In genomic region chr2:191217580-191217979, GRCh38 we compare ENCODE assay signal across 10 cellular contexts. TPM values are rescaled to one million over a fixed set of nuclear protein-coding genes. Genes with fewer than 3 reads are reported as not detected.
DNase-seq lines count a peak whose midpoint lies in the region; ATAC-seq, FAIRE-seq and TF ChIP-seq lines count a peak whose summit lies in the region.
"Had no signal": no experiment of that assay in that cellular context is flagged by ENCODE, and none has a peak within 500 bp of the region (broad histone marks: within the 10 kb centered on the region; RNA-seq: fewer than 3 reads in every experiment).

No MANE protein-coding gene starts in this region.

- TF ChIP-seq CTCF in fibroblast of villous mesenchyme (IDR thresholded peaks at IDR 0.05; ENCODE audit: insufficient read depth, low read depth, low read length) = no peak

- H3K27ac Mint-ChIP-seq in effector memory CD8-positive, alpha-beta T cell = no peak overlapping the region
- H3K27ac Mint-ChIP-seq: activated CD4-positive, alpha-beta T cell treated with anti-CD3 and anti-CD28 coated beads, Interleukin-2, amount 10 ng/mL, durations not matched to agents 24 days and 14 days had no signal

- no peaks in the 10 kb centered on the region for H3K9me3 Mint-ChIP-seq in effector memory CD8-positive, alpha-beta T cell

- no peak for FAIRE-seq in urothelium cell line (lab: Jason Lieb, UNC)

- intact Hi-C loops in left ventricle myocardium superior (cut with micrococcal nuclease) = loop anchor here (10.0 kb wide), 1 partner anchor 53 kb away; no protein-coding TSS in a partner anchor
- intact Hi-C loops in Right ventricle myocardium inferior (cut with DNase I) = loop anchor here (10.0 kb wide), 1 partner anchor 53 kb away; no protein-coding TSS in a partner anchor

- ATAC-seq in left ventricle myocardium superior (peak; percentile 28), Right ventricle myocardium inferior (no peak), HG03108 (IDR thresholded peaks at IDR 0.05; ENCODE audit: unreplicated experiment) (no peak)
- ATAC-seq in effector memory CD8-positive, alpha-beta T cell (replicated peaks) = no peak

- no peaks in the 10 kb centered on the region for H3K36me3 Mint-ChIP-seq in effector memory CD8-positive, alpha-beta T cell (ENCODE audit: insufficient read depth)

- H3K4me3 Mint-ChIP-seq in effector memory CD8-positive, alpha-beta T cell = no peak overlapping the region
- H3K4me3 Mint-ChIP-seq: activated CD4-positive, alpha-beta T cell treated with anti-CD3 and anti-CD28 coated beads, Interleukin-2, amount 10 ng/mL, durations not matched to agents 24 days and 14 days had no signal

- peaks cover 1 to 4% of the 10 kb centered on the region in 2 donors for H3K4me1 Mint-ChIP-seq in effector memory CD8-positive, alpha-beta T cell (ENCODE audit: low read depth in 2 of 2)

- H3K27me3 Mint-ChIP-seq in effector memory CD8-positive, alpha-beta T cell = peaks cover 5 to 7% of the 10 kb centered on the region in 2 donors
- H3K27me3 Mint-ChIP-seq: activated CD4-positive, alpha-beta T cell treated with anti-CD3 and anti-CD28 coated beads, Interleukin-2, amount 10 ng/mL, durations not matched to agents 24 days and 14 days had no signal

- no peak for DNase-seq in left ventricle myocardium superior
- no peak for DNase-seq in Right ventricle myocardium inferior (ENCODE audit: missing footprints)
- DNase-seq in SHP77 treated with DMSO at 0.1 percent for 48 hours (lab: John Stamatoyannopoulos, UW) = peak; percentile 26
- DNase-seq in fibroblast of villous mesenchyme (ENCODE audit: low read depth) = peak; percentile 73
- DNase-seq in urothelium cell line (ENCODE audit: low spot score) = peak; percentile 67
- no peak for DNase-seq in effector memory CD8-positive, alpha-beta T cell
- DNase-seq in activated T-cell treated with anti-CD3 and anti-CD28 coated beads for 4 hours = no peak

- H3K4me3 ChIP-seq in fibroblast of villous mesenchyme (ENCODE audit: low read depth, low read length) = no peak overlapping the region
- H3K4me3 ChIP-seq: BLaER1 had no signal

RNA-seq across cellular contexts. Expression of gene MYO1B, which starts 27.6 kb away (rescaled TPM):
- 16.0 TPM for total RNA-seq in left ventricle myocardium superior
- total RNA-seq in Right ventricle myocardium inferior = 18.9 TPM
- 137 and 177 TPM in 2 replicates for total RNA-seq in fibroblast of villous mesenchyme

Comparison
In these comparisons a context has a peak if more than half of its experiments do, and no peak if none do; other contexts are left out.
1. DNase-seq: peak in SHP77 treated with DMSO at 0.1 percent for 48 hours (single experiment), fibroblast of villous mesenchyme (single experiment) and urothelium cell line (single experiment); none in left ventricle myocardium superior (single experiment), Right ventricle myocardium inferior (single experiment), effector memory CD8-positive, alpha-beta T cell (0 of 3) and activated T-cell treated with anti-CD3 and anti-CD28 coated beads for 4 hours (single experiment).